In genomic region chr3:156377266-156377665, GRCh38 we compare ENCODE assay signal across 26 cellular contexts.
"Had no signal": no experiment of that assay in that cellular context is flagged by ENCODE, and none has a peak within 500 bp of the region (broad histone marks: within the 10 kb centered on the region; RNA-seq: fewer than 3 reads in every experiment).

No MANE protein-coding gene starts in this region.

- H3K9me3 Mint-ChIP-seq: mesothelial cell of epicardium, naive B cell had no signal

- H3K27ac Mint-ChIP-seq: immature natural killer cell, mesothelial cell of epicardium had no signal

- H3K4me1 ChIP-seq: esophagus squamous epithelium, gastrocnemius medialis, lower lobe of right lung had no signal

- H3K27ac ChIP-seq: coronary artery, epithelial cell of prostate, esophagus squamous epithelium, gastrocnemius medialis, heart right ventricle, left ventricle myocardium inferior, lower lobe of right lung had no signal

- H3K4me3 ChIP-seq: coronary artery, dorsolateral prefrontal cortex, esophagus squamous epithelium, gastrocnemius medialis, heart right ventricle, left ventricle myocardium inferior, lower lobe of right lung, mucosa of descending colon had no signal

- ATAC-seq: esophagus mucosa, gastrocnemius medialis, left colon, lower lobe of right lung, mucosa of descending colon had no signal

- H3K36me3 ChIP-seq: esophagus squamous epithelium, gastrocnemius medialis, heart right ventricle, left ventricle myocardium inferior, lower lobe of right lung had no signal

- H3K36me3 Mint-ChIP-seq: immature natural killer cell, mesothelial cell of epicardium, naive B cell had no signal

- H3K4me3 Mint-ChIP-seq: immature natural killer cell, mesothelial cell of epicardium, naive B cell had no signal

- H3K9me3 ChIP-seq: esophagus squamous epithelium, gastrocnemius medialis, heart right ventricle, left ventricle myocardium inferior, lower lobe of right lung, mucosa of descending colon had no signal

- DNase-seq: dermis blood vessel endothelial cell; dorsolateral prefrontal cortex; effector CD4-positive, alpha-beta T cell; effector memory CD4-positive, alpha-beta T cell; erythroblast; esophagus squamous epithelium; foreskin fibroblast; foreskin melanocyte; gastrocnemius medialis; glutamatergic neuron; heart right ventricle; hypothalamus; immature natural killer cell; islet precursor cell; kidney; kidney glomerular epithelial cell; left colon; left ventricle myocardium inferior; lower lobe of right lung; mesenchymal stem cell; mucosa of descending colon; naive B cell had no signal

- H3K27me3 ChIP-seq: dorsolateral prefrontal cortex, esophagus squamous epithelium, gastrocnemius medialis had no signal

- H3K4me1 Mint-ChIP-seq: immature natural killer cell, naive B cell had no signal
